ENCODE assay signal across 18 cellular contexts in genomic region chr10:75525067-75525466, GRCh38.
"Had no signal": no experiment of that assay in that cellular context is flagged by ENCODE, and none has a peak within 500 bp of the region (broad histone marks: within the 10 kb centered on the region; RNA-seq: fewer than 3 reads in every experiment).

No MANE protein-coding gene starts in this region.

- DNase-seq: activated CD4-positive, alpha-beta memory T cell treated with anti-CD3 and anti-CD28 coated beads for 36 hours; activated CD4-positive, alpha-beta T cell treated with anti-CD3 and anti-CD28 coated beads for 36 hours; activated CD8-positive, alpha-beta memory T cell treated with anti-CD3 and anti-CD28 coated beads, Interleukin-2, amount 10 ng/mL, durations not matched to agents 7 days and 5 days; activated naive CD4-positive, alpha-beta T cell treated with anti-CD3 and anti-CD28 coated beads, Interleukin-2, amount 50 U/mL, for 16 hours; activated T-cell treated with anti-CD3 and anti-CD28 coated beads, Interleukin-2, amount 50 U/mL, for 1 hour; adrenal gland; dermis blood vessel endothelial cell; effector memory CD8-positive, alpha-beta T cell; foreskin keratinocyte; kidney glomerular epithelial cell; nucleus accumbens; posterior cingulate gyrus; retina; stimulated activated CD4-positive, alpha-beta T cell treated with anti-CD3 and anti-CD28 coated beads, Interleukin-2, amount 100 ng/mL, for 48 hours; stimulated activated naive B cell treated with anti-CD40 and anti-IgM and Interleukin-4, amounts not matched to agents 10 μg/mL and 1 μg/mL and 100 μg/mL, for 72 hours; tibial artery had no signal

- H3K4me1 Mint-ChIP-seq: activated CD4-positive, alpha-beta T cell treated with anti-CD3 and anti-CD28 coated beads for 36 hours; activated CD8-positive, alpha-beta memory T cell treated with anti-CD3 and anti-CD28 coated beads, Interleukin-2, amount 10 ng/mL, durations not matched to agents 7 days and 5 days; nephron; stimulated activated naive B cell treated with anti-CD40 and anti-IgM and Interleukin-4, amounts not matched to agents 10 μg/mL and 1 μg/mL and 100 μg/mL, for 72 hours had no signal

- H3K27me3 ChIP-seq: adrenal gland, tibial artery, vagina had no signal

- H3K27ac Mint-ChIP-seq: activated CD4-positive, alpha-beta memory T cell treated with anti-CD3 and anti-CD28 coated beads for 36 hours; activated CD4-positive, alpha-beta T cell treated with anti-CD3 and anti-CD28 coated beads for 36 hours; activated CD8-positive, alpha-beta memory T cell treated with anti-CD3 and anti-CD28 coated beads, Interleukin-2, amount 10 ng/mL, durations not matched to agents 7 days and 5 days; effector memory CD8-positive, alpha-beta T cell; nephron; stimulated activated naive B cell treated with anti-CD40 and anti-IgM and Interleukin-4, amounts not matched to agents 10 μg/mL and 1 μg/mL and 100 μg/mL, for 72 hours had no signal

- ATAC-seq: activated CD4-positive, alpha-beta T cell treated with anti-CD3 and anti-CD28 coated beads for 36 hours; activated CD8-positive, alpha-beta memory T cell treated with anti-CD3 and anti-CD28 coated beads, Interleukin-2, amount 10 ng/mL, durations not matched to agents 7 days and 5 days; effector memory CD8-positive, alpha-beta T cell; foreskin keratinocyte; stimulated activated naive B cell treated with anti-CD40 and anti-IgM and Interleukin-4, amounts not matched to agents 10 μg/mL and 1 μg/mL and 100 μg/mL, for 72 hours had no signal

- H3K9me3 Mint-ChIP-seq: activated CD4-positive, alpha-beta memory T cell treated with anti-CD3 and anti-CD28 coated beads for 36 hours; effector memory CD8-positive, alpha-beta T cell had no signal

- H3K4me3 ChIP-seq: adrenal gland, tibial artery, vagina had no signal

- H3K36me3 ChIP-seq: adrenal gland, tibial artery, vagina had no signal

- H3K36me3 Mint-ChIP-seq: activated CD4-positive, alpha-beta memory T cell treated with anti-CD3 and anti-CD28 coated beads for 36 hours; activated CD8-positive, alpha-beta memory T cell treated with anti-CD3 and anti-CD28 coated beads, Interleukin-2, amount 10 ng/mL, durations not matched to agents 7 days and 5 days; stimulated activated naive B cell treated with anti-CD40 and anti-IgM and Interleukin-4, amounts not matched to agents 10 μg/mL and 1 μg/mL and 100 μg/mL, for 72 hours had no signal

- H3K9me3 ChIP-seq: adrenal gland, tibial artery, vagina had no signal

- H3K27ac ChIP-seq: adrenal gland, foreskin keratinocyte, tibial artery, vagina had no signal

- H3K4me3 Mint-ChIP-seq: activated CD4-positive, alpha-beta memory T cell treated with anti-CD3 and anti-CD28 coated beads for 36 hours; activated CD4-positive, alpha-beta T cell treated with anti-CD3 and anti-CD28 coated beads for 36 hours; activated CD8-positive, alpha-beta memory T cell treated with anti-CD3 and anti-CD28 coated beads, Interleukin-2, amount 10 ng/mL, durations not matched to agents 7 days and 5 days; effector memory CD8-positive, alpha-beta T cell; nephron; stimulated activated naive B cell treated with anti-CD40 and anti-IgM and Interleukin-4, amounts not matched to agents 10 μg/mL and 1 μg/mL and 100 μg/mL, for 72 hours had no signal

- H3K4me1 ChIP-seq: foreskin keratinocyte, vagina had no signal

- H3K27me3 Mint-ChIP-seq: activated CD8-positive, alpha-beta memory T cell treated with anti-CD3 and anti-CD28 coated beads, Interleukin-2, amount 10 ng/mL, durations not matched to agents 7 days and 5 days had no signal
